1 cellular context compared by ENCODE assay signal in genomic region chr6:30861257-30862048, GRCh38.
A peak's percentile ranks its signal among the peaks of the same experiment; 100 is the strongest.
TF ChIP-seq lines count a peak whose summit lies in the region.

No MANE protein-coding gene starts in this region.

TF ChIP-seq in HepG2, 621 proteins besides CTCF, POLR2A, EP300 and RAD21:
- TF ChIP-seq FOXO4 (CRISPR knock-in tag; conservative IDR thresholded peaks at IDR 0.05) (no peak), ZNF710 (CRISPR knock-in tag; IDR thresholded peaks at IDR 0.05; ENCODE audit: borderline replicate concordance) (0 out of 2 replicates have a peak, but pooled peaks have one; percentile 15)
